ENCODE assay signal across 16 cellular contexts in the genomic region with DNA sequence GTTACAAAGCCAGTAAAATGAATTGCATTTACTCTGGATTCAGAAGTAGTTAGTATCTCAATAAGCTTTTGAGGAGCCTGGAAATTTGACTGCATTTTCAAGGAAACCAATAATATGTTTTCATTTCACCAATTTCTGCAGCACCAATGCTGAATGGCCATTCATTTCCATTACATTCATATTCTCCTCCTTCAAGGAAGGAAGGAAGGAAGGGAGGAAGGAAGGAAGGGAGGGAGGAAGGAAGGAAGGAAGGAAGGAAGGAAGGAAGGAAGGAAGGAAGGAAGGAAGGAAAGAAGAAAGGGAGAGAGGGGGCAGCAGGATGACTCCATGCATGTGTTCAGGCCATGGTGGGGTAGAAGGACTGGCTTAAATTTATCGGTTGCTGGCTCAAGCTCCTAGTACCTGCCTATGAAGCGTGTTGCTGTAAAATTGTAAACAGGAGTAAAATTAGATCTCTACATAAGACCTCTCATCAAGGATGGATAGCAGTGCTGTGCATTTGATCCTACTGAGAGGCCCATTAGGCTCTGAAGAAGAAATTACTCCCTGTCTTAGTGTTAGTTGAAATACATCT.
DNase-seq lines count a peak whose midpoint lies in the region; ATAC-seq and TF ChIP-seq lines count a peak whose summit lies in the region.
"Had no signal": no experiment of that assay in that cellular context is flagged by ENCODE, and none has a peak within 500 bp of the region (broad histone marks: within the 10 kb centered on the region; RNA-seq: fewer than 3 reads in every experiment).

No MANE protein-coding gene starts in this region.

- WGBS in trophoblast cell (ENCODE audit: extremely low coverage, insufficient coverage, insufficient read length): no CpG with 5 or more reads among the region's 2 CpGs

- H2BK5ac ChIP-seq in trophoblast cell (ENCODE audit: low read depth, low read length, poor library complexity): no peak overlapping the region

- H3K4ac ChIP-seq in trophoblast cell (ENCODE audit: low read depth, low read length): no peak overlapping the region

- H2BK12ac ChIP-seq in trophoblast cell (ENCODE audit: low read length): no peak overlapping the region

- H3K18ac ChIP-seq in trophoblast cell (ENCODE audit: low read length): no peak overlapping the region

- no peak overlapping the region for H3K4me3 ChIP-seq in AG04450 (ENCODE audit: low read depth, low read length)
- no peak overlapping the region for H3K4me3 ChIP-seq in Panc1 (ENCODE audit: low read depth in 2 of 2, low read length in 2 of 2)
- H3K4me3 ChIP-seq in trophoblast cell (ENCODE audit: low read depth, low read length): no peak overlapping the region
- H3K4me3 ChIP-seq: K562 had no signal

- BruUV-seq in Panc1 (replicated peaks; lab: Mats Ljungman, UMichigan): no TSS peak

- DNase-seq in AG04450 (ENCODE audit: low read depth, low spot score): no peak
- no peak for DNase-seq in Panc1 (ENCODE audit: low read depth, low spot score)
- no peak for DNase-seq in epithelial cell of prostate (ENCODE audit: low read depth, low spot score)
- no peak for DNase-seq in trophoblast cell
- DNase-seq in posterior vena cava (ENCODE audit: low spot score): no peak
- DNase-seq in cerebellum (ENCODE audit: low spot score): no peak
- DNase-seq in COLO829 (ENCODE audit: low spot score): no peak
- DNase-seq: Caco-2, GOT3, NCI-H1105, NCI-H2081, NCI-H446 treated with DMSO at 0.1 percent for 48 hours, SHP77 treated with DMSO at 0.1 percent for 48 hours had no signal

- intact Hi-C loops in Panc1 (cut with micrococcal nuclease; ENCODE audit: unreplicated experiment): no loop called here
- intact Hi-C loops in posterior vena cava (cut with DNase I): no loop called here

- no peaks in the 10 kb centered on the region for H3K79me2 ChIP-seq in trophoblast cell (ENCODE audit: control insufficient read depth, insufficient read depth, low read length, poor library complexity)

- no peak overlapping the region for H3K4me2 ChIP-seq in trophoblast cell (ENCODE audit: low read length)

- H3K9me3 ChIP-seq in AG04450 (ENCODE audit: control insufficient read depth, insufficient read depth, low read length): peaks cover 7% of the 10 kb centered on the region
- no peaks in the 10 kb centered on the region for H3K9me3 ChIP-seq in Panc1 (ENCODE audit: control insufficient read depth, insufficient read depth, low read depth, low read length)
- H3K9me3 ChIP-seq in trophoblast cell (ENCODE audit: insufficient read depth, low read depth, low read length): no peaks in the 10 kb centered on the region

- in situ Hi-C loops in Panc1 (cut with HindIII; ENCODE audit: low pct_unique_long_range_greater_than_20kb, low sequenced_read_pairs): no loop called here

- CTCF ChIA-PET in AG04450 (lab: Charles Lee) (interaction anchor here (0.7 kb wide), 1 partner anchor 547 kb away, joined by 3 read pairs; no protein-coding TSS in a partner anchor), Panc1 (lab: Charles Lee) (no interaction called here)

- H2AK5ac ChIP-seq in trophoblast cell (ENCODE audit: low read length): no peak overlapping the region

- no peak for TF ChIP-seq CTCF in AG04450 (IDR thresholded peaks at IDR 0.05; ENCODE audit: low read depth, low read length)
- TF ChIP-seq CTCF in Panc1 (IDR thresholded peaks at IDR 0.05): no peak

- H3K36me3 ChIP-seq in Panc1 (ENCODE audit: control insufficient read depth, insufficient read depth, low read length) (no peaks in the 10 kb centered on the region), trophoblast cell (ENCODE audit: control insufficient read depth in 1 of 2, insufficient read depth in 2 of 2, low read length in 2 of 2) (no peaks in the 10 kb centered on the region)

- H3K27ac ChIP-seq in AG04450 (ENCODE audit: low read depth, low read length) (peak overlapping the region; percentile 4), Panc1 (ENCODE audit: low read length) (peak overlapping the region; percentile 68; the same call in 1 of the 2 replicates), epithelial cell of prostate (peak overlapping the region; percentile 85), trophoblast cell (ENCODE audit: low read depth, low read length) (peak overlapping the region; percentile 2)

- no peak overlapping the region for H4K8ac ChIP-seq in trophoblast cell (ENCODE audit: low read depth, low read length)

- H3K23ac ChIP-seq in trophoblast cell (ENCODE audit: low read length): no peak overlapping the region

- no peak overlapping the region for H3K14ac ChIP-seq in trophoblast cell (ENCODE audit: low read length)

- H3K79me1 ChIP-seq in trophoblast cell (ENCODE audit: low read length): peaks cover 11% of the 10 kb centered on the region

- no peaks in the 10 kb centered on the region for H3K4me1 ChIP-seq in Panc1 (ENCODE audit: control insufficient read depth, insufficient read depth, low read length)
- peaks cover 7 to 9% of the 10 kb centered on the region in 2 experiments for H3K4me1 ChIP-seq in trophoblast cell (ENCODE audit: control insufficient read depth in 1 of 2, insufficient read depth in 2 of 2, low read length in 2 of 2)
- H3K4me1 ChIP-seq: Caco-2 had no signal

- POLR2A ChIA-PET in AG04450 (lab: Yijun Ruan, JAX) (interaction anchor here (0.9 kb wide), 1 partner anchor 25 kb away, joined by 3 read pairs; no protein-coding TSS in a partner anchor), Panc1 (lab: Charles Lee) (interaction anchor here (0.6 to 0.7 kb wide), 3 partner anchors 14 to 888 kb away, joined by 3 to 4 read pairs (median 4); no protein-coding TSS in a partner anchor)

- no peak overlapping the region for H4K12ac ChIP-seq in trophoblast cell (ENCODE audit: low read depth, low read length)

- H4K91ac ChIP-seq in trophoblast cell (ENCODE audit: low read depth, low read length): no peak overlapping the region

- ATAC-seq in Panc1: no peak
- ATAC-seq in HG03354 (IDR thresholded peaks at IDR 0.05; ENCODE audit: poor library complexity, severe bottlenecking, unreplicated experiment): no peak
- ATAC-seq: HCT116, K562 had no signal

- no peak overlapping the region for H2AFZ ChIP-seq in trophoblast cell (ENCODE audit: insufficient read depth, low read length, poor library complexity)

- H3K27me3 ChIP-seq in AG04450 (ENCODE audit: control insufficient read depth, insufficient read depth, low read length) (no peaks in the 10 kb centered on the region), Panc1 (ENCODE audit: control insufficient read depth, insufficient read depth, low read length) (no peaks in the 10 kb centered on the region), trophoblast cell (ENCODE audit: insufficient read depth, low read length) (no peaks in the 10 kb centered on the region)

- no peak overlapping the region for H3K9ac ChIP-seq in trophoblast cell (ENCODE audit: low read length)

- H2BK120ac ChIP-seq in trophoblast cell (ENCODE audit: insufficient read depth, low read length, poor library complexity): no peak overlapping the region

Comparison
In these comparisons a context has a peak if more than half of its experiments do, and no peak if none do; other contexts are left out.
1. H3K27ac ChIP-seq: peak in every context shown above with its lines; median percentile 85 in epithelial cell of prostate; 68 in Panc1; 4 in AG04450; 2 in trophoblast cell.